ENCODE assay signal across 17 cellular contexts in genomic region chr7:1349351-1349761, GRCh38.
A peak's percentile ranks its signal among the peaks of the same experiment; 100 is the strongest.
DNase-seq lines count a peak whose midpoint lies in the region; ATAC-seq, FAIRE-seq and TF ChIP-seq lines count a peak whose summit lies in the region.
"Had no signal": no experiment of that assay in that cellular context is flagged by ENCODE, and none has a peak within 500 bp of the region (broad histone marks: within the 10 kb centered on the region; RNA-seq: fewer than 3 reads in every experiment).

No MANE protein-coding gene starts in this region.

- intact Hi-C loops in right lobe of liver (cut with DNase I), result no loop called here
- intact Hi-C loops in HepG2 (cut with micrococcal nuclease; ENCODE audit: unreplicated experiment), result no loop called here
- intact Hi-C loops in kidney (cut with DNase I), result no loop called here
- intact Hi-C loops in spleen (cut with DNase I; ENCODE audit: low total_unique reads), result no loop called here

- H2AFZ ChIP-seq in HepG2 (ENCODE audit: low read length), result no peak overlapping the region
- H2AFZ ChIP-seq: GM23248 had no signal

- H3K9me3 ChIP-seq in right lobe of liver, result no peaks in the 10 kb centered on the region
- H3K9me3 ChIP-seq in HepG2 (ENCODE audit: low read length), result no peaks in the 10 kb centered on the region
- no peaks in the 10 kb centered on the region for H3K9me3 ChIP-seq in kidney (ENCODE audit: control insufficient read depth in 1 of 2, low read length in 2 of 2)
- H3K9me3 ChIP-seq in spleen, result no peaks in the 10 kb centered on the region

- POLR2A ChIA-PET in HepG2 (lab: Yijun Ruan, JAX), result no interaction called here

- no peak overlapping the region for H3K9ac ChIP-seq in HepG2 (ENCODE audit: insufficient read depth, low read depth, low read length)
- H3K9ac ChIP-seq in kidney (ENCODE audit: low read length in 2 of 2), result no peak overlapping the region
- H3K9ac ChIP-seq: GM23248 had no signal

- ATAC-seq in right lobe of liver, result no peak
- no peak for ATAC-seq in HepG2
- ATAC-seq: GM12878, K562 had no signal

- TF ChIP-seq POLR2A in right lobe of liver (IDR thresholded peaks at IDR 0.05) (no peak), HepG2 (IDR thresholded peaks at IDR 0.05; ENCODE audit: insufficient read depth in 1 of 2, low read depth in 2 of 2, low read length in 2 of 2) (no peak), spleen (IDR thresholded peaks at IDR 0.05) (no peak)

- TF ChIP-seq EP300 in HepG2 (IDR thresholded peaks at IDR 0.05; ENCODE audit: low read depth in 2 of 2, low read length in 2 of 2) (no peak), HepG2 (CRISPR knock-in tag; IDR thresholded peaks at IDR 0.05; ENCODE audit: borderline replicate concordance) (no peak)

- TF ChIP-seq CTCF in right lobe of liver (IDR thresholded peaks at IDR 0.05) (no peak), HepG2 (CRISPR knock-in tag; IDR thresholded peaks at IDR 0.05) (no peak), kidney (IDR thresholded peaks at IDR 0.05; ENCODE audit: borderline replicate concordance, extremely low read depth, insufficient read depth) (no peak), spleen (IDR thresholded peaks at IDR 0.05 in 8 of 11, conservative IDR thresholded peaks at IDR 0.05 in 3 of 11) (no peak)

- no peak overlapping the region for H3K4me3 ChIP-seq in right lobe of liver
- no peak overlapping the region for H3K4me3 ChIP-seq in HepG2 (replicated peaks in 1 of 3; ENCODE audit: insufficient read depth in 1 of 3, low read depth in 2 of 3, low read length in 3 of 3)
- H3K4me3 ChIP-seq in kidney (ENCODE audit: low read length in 2 of 2), result no peak overlapping the region
- no peak overlapping the region for H3K4me3 ChIP-seq in spleen
- H3K4me3 ChIP-seq: GM12878, GM23248, K562 had no signal

- TF ChIP-seq RAD21 in HepG2 (CRISPR knock-in tag; IDR thresholded peaks at IDR 0.05), result no peak

- in situ Hi-C loops in HepG2 (cut with HindIII; ENCODE audit: extremely low pct_ligation_motif_present, low pct_unique_long_range_greater_than_20kb), result no loop called here

- H3K4me1 ChIP-seq in right lobe of liver, result no peaks in the 10 kb centered on the region
- no peaks in the 10 kb centered on the region for H3K4me1 ChIP-seq in HepG2 (ENCODE audit: insufficient read depth, low read length)
- peaks cover 0 to 4% of the 10 kb centered on the region in 2 donors for H3K4me1 ChIP-seq in kidney (ENCODE audit: control insufficient read depth in 1 of 2, insufficient read depth in 1 of 2, low read depth in 1 of 2, low read length in 2 of 2)
- no peaks in the 10 kb centered on the region for H3K4me1 ChIP-seq in spleen

- WGBS in right lobe of liver (ENCODE audit: insufficient coverage, low coverage, low lambda C conversion rate, missing lambda C conversion rate), result 45% methylated on average over 4 of the region's 15 CpGs
- WGBS in HepG2 (ENCODE audit: low lambda C conversion rate), result 35% methylated on average over 7 of the region's 15 CpGs
- 72 to 77% (median 76%) methylated on average over 11 to 15 of the region's 15 CpGs for WGBS in spleen, 5 donors

- no peak overlapping the region for H3K4me2 ChIP-seq in HepG2 (ENCODE audit: low read depth, low read length)

- H3K27ac ChIP-seq in right lobe of liver, result no peak overlapping the region
- H3K27ac ChIP-seq in HepG2 (ENCODE audit: extremely low read length, insufficient read depth, low read length), result no peak overlapping the region
- no peak overlapping the region for H3K27ac ChIP-seq in kidney (ENCODE audit: low read depth in 2 of 2, low read length in 2 of 2)
- H3K27ac ChIP-seq in spleen, result no peak overlapping the region
- H3K27ac ChIP-seq: C4-2B, GM23248 had no signal

- no peaks in the 10 kb centered on the region for H3K36me3 ChIP-seq in right lobe of liver
- H3K36me3 ChIP-seq in HepG2 (replicated peaks in 1 of 2; ENCODE audit: control insufficient read depth in 1 of 2, insufficient read depth in 2 of 2, low read length in 2 of 2), result no peaks in the 10 kb centered on the region
- H3K36me3 ChIP-seq in kidney (ENCODE audit: control insufficient read depth in 1 of 2, insufficient read depth in 2 of 2, low read length in 2 of 2), result no peaks in the 10 kb centered on the region
- H3K36me3 ChIP-seq in spleen, result no peaks in the 10 kb centered on the region

- H4K20me1 ChIP-seq in HepG2 (ENCODE audit: insufficient read depth, low read length), result no peaks in the 10 kb centered on the region

- no peaks in the 10 kb centered on the region for H3K79me2 ChIP-seq in HepG2 (ENCODE audit: insufficient read depth, low read length)

- H3K27me3 ChIP-seq in right lobe of liver (no peaks in the 10 kb centered on the region), HepG2 (ENCODE audit: control insufficient read depth in 1 of 2, insufficient read depth in 2 of 2, low read length in 2 of 2) (peaks cover 7 to 76% of the 10 kb centered on the region in 2 experiments), spleen (replicated peaks in 1 of 7) (peaks cover 0 to 91% (median 36%) of the 10 kb centered on the region in 7 donors)

- FAIRE-seq in HepG2 (lab: Jason Lieb, UNC), result no peak
- FAIRE-seq in kidney (lab: Jason Lieb, UNC), result no peak
- FAIRE-seq: A204.1, GM12878, H54, K562 had no signal

- CTCF ChIA-PET in HepG2 (lab: Yijun Ruan, JAX; ENCODE audit: low intra/inter-chr PET ratio, low total read pairs), result no interaction called here

- peak in 2 of 3 donors; percentile 14 to 18 for DNase-seq in right lobe of liver
- DNase-seq in HepG2 (ENCODE audit: low spot score), result no peak
- peak; percentile 60 for DNase-seq in kidney
- DNase-seq in spleen, result peak; percentile 56
- DNase-seq in activated CD4-positive, alpha-beta T cell treated with anti-CD3 and anti-CD28 coated beads, Interleukin-2, amount 50 U/mL, for 4 hours, result no peak
- no peak for DNase-seq in GDM1 (lab: John Stamatoyannopoulos, UW)
- DNase-seq: AML-193, Calu3, DMS79 treated with DMSO at 0.1 percent for 48 hours, GM23248, HCEC 1CT, IMR-90 had no signal

- BruUV-seq in HepG2 (replicated peaks; lab: Mats Ljungman, UMichigan), result no TSS peak

TF ChIP-seq in HepG2, 621 proteins besides CTCF, POLR2A, EP300 and RAD21:
- TF ChIP-seq ZIK1 (CRISPR knock-in tag; IDR thresholded peaks at IDR 0.05; ENCODE audit: borderline replicate concordance, low read depth), result no peak
- no peak for TF ChIP-seq ZSCAN22 (CRISPR knock-in tag; IDR thresholded peaks at IDR 0.05)
- no peak for TF ChIP-seq ZBTB7A (CRISPR knock-in tag; IDR thresholded peaks at IDR 0.05)
- no peak for TF ChIP-seq NFKB2 (CRISPR knock-in tag; IDR thresholded peaks at IDR 0.05; ENCODE audit: borderline replicate concordance)
- TF ChIP-seq CREB1 (IDR thresholded peaks at IDR 0.05), result no peak
- no peak for TF ChIP-seq CREB1 (CRISPR knock-in tag; IDR thresholded peaks at IDR 0.05)
- TF ChIP-seq ZNF484 (CRISPR knock-in tag; IDR thresholded peaks at IDR 0.05; ENCODE audit: borderline replicate concordance, low read depth), result no peak
- TF ChIP-seq CENPT (CRISPR knock-in tag; IDR thresholded peaks at IDR 0.05; ENCODE audit: low read depth), result no peak
- no peak for TF ChIP-seq PHB2 (IDR thresholded peaks at IDR 0.05; ENCODE audit: partially characterized antibody)

Comparison
In these comparisons a context has a peak if more than half of its experiments do, and no peak if none do; other contexts are left out.
1. DNase-seq: peak in right lobe of liver (2 of 3), kidney (single experiment) and spleen (single experiment); none in HepG2 (single experiment), activated CD4-positive, alpha-beta T cell treated with anti-CD3 and anti-CD28 coated beads, Interleukin-2, amount 50 U/mL, for 4 hours (0 of 2) and GDM1 (single experiment).